8 cellular contexts compared by ENCODE assay signal in the genomic region with DNA sequence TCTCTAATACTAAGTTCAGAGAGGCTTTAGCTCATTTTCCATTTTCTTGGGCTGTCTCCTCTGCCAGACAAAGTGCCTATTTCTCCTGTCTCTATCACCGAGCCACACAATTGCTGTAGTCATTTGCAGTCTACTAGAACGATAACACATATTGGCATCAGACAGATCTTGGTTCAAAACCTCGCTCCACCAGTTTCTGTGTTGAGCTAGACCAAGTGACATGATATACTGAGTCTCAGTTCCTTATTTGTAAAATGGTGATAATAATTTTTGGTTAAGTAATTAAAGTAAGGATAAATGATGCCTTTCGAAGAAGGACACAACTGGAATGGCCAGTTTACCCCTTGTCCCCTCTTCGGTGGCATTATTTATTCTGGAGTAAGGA. TPM values are rescaled to one million over a fixed set of nuclear protein-coding genes. Genes with fewer than 3 reads are reported as not detected.
A peak's percentile ranks its signal among the peaks of the same experiment; 100 is the strongest.
DNase-seq lines count a peak whose midpoint lies in the region; ATAC-seq and TF ChIP-seq lines count a peak whose summit lies in the region.

No MANE protein-coding gene starts in this region.

- DNase-seq in NOMO-1 treated with dmso at 0.1 percent for 144 hours (lab: John Stamatoyannopoulos, UW; ENCODE audit: unreplicated experiment) (peak; percentile 74), NOMO-1 treated with DMSO at 0.1 percent for 48 hours (lab: John Stamatoyannopoulos, UW; ENCODE audit: unreplicated experiment) (no peak), mesothelial cell of epicardium (ENCODE audit: low spot score in 2 of 2, unreplicated experiment in 2 of 2) (no peak), HK-2 (ENCODE audit: unreplicated experiment) (no peak), NCI-H82 (lab: John Stamatoyannopoulos, UW) (no peak)
- DNase-seq in activated T-helper 1 cell treated with anti-CD3 and anti-CD28 coated beads, Interleukin-12 subunit alpha, Interleukin-12 subunit beta, Interleukin-2, Interleukin-4 antibody, amounts not matched to agents 30 ng/mL and 10 ng/mL and 1 ng/mL, durations not matched to agents 14 hours and 24 hours and 36 hours (ENCODE audit: low spot score), result no peak
- no peak for DNase-seq in effector CD8-positive, alpha-beta T cell (lab: John Stamatoyannopoulos, UW)

- peak; percentile 5 for ATAC-seq in HG03039 (IDR thresholded peaks at IDR 0.05; ENCODE audit: unreplicated experiment)

- intact Hi-C loops in activated T-helper 1 cell treated with anti-CD3 and anti-CD28 coated beads, Interleukin-12 subunit alpha, Interleukin-12 subunit beta, Interleukin-2, Interleukin-4 antibody, amounts not matched to agents 30 ng/mL and 10 ng/mL and 1 ng/mL, durations not matched to agents 14 hours and 24 hours and 36 hours (cut with micrococcal nuclease), result loop anchor here (5.0 kb wide), 2 partner anchors 37 to 573 kb away; a partner anchor contains a TSS

- no peaks in the 10 kb centered on the region for H3K9me3 Mint-ChIP-seq in activated T-helper 1 cell treated with anti-CD3 and anti-CD28 coated beads, Interleukin-12 subunit alpha, Interleukin-12 subunit beta, Interleukin-2, Interleukin-4 antibody, amounts not matched to agents 30 ng/mL and 10 ng/mL and 1 ng/mL, durations not matched to agents 14 hours and 24 hours and 36 hours
- no peaks in the 10 kb centered on the region for H3K9me3 Mint-ChIP-seq in mesothelial cell of epicardium

- peaks cover 50% of the 10 kb centered on the region for H3K4me1 Mint-ChIP-seq in activated T-helper 1 cell treated with anti-CD3 and anti-CD28 coated beads, Interleukin-12 subunit alpha, Interleukin-12 subunit beta, Interleukin-2, Interleukin-4 antibody, amounts not matched to agents 30 ng/mL and 10 ng/mL and 1 ng/mL, durations not matched to agents 14 hours and 24 hours and 36 hours (ENCODE audit: low read depth)
- H3K4me1 Mint-ChIP-seq in mesothelial cell of epicardium, result peaks cover 35% of the 10 kb centered on the region

- H3K4me3 Mint-ChIP-seq in activated T-helper 1 cell treated with anti-CD3 and anti-CD28 coated beads, Interleukin-12 subunit alpha, Interleukin-12 subunit beta, Interleukin-2, Interleukin-4 antibody, amounts not matched to agents 30 ng/mL and 10 ng/mL and 1 ng/mL, durations not matched to agents 14 hours and 24 hours and 36 hours, result peak overlapping the region; percentile 95
- peak overlapping the region; percentile 81 for H3K4me3 Mint-ChIP-seq in mesothelial cell of epicardium

- peak overlapping the region; percentile 93 for H3K27ac Mint-ChIP-seq in activated T-helper 1 cell treated with anti-CD3 and anti-CD28 coated beads, Interleukin-12 subunit alpha, Interleukin-12 subunit beta, Interleukin-2, Interleukin-4 antibody, amounts not matched to agents 30 ng/mL and 10 ng/mL and 1 ng/mL, durations not matched to agents 14 hours and 24 hours and 36 hours
- H3K27ac Mint-ChIP-seq in mesothelial cell of epicardium, result peak overlapping the region; percentile 92

- no peak for TF ChIP-seq CTCF in mesothelial cell of epicardium (IDR thresholded peaks at IDR 0.05; ENCODE audit: unreplicated experiment)

- peaks cover 3% of the 10 kb centered on the region for H3K27me3 Mint-ChIP-seq in activated T-helper 1 cell treated with anti-CD3 and anti-CD28 coated beads, Interleukin-12 subunit alpha, Interleukin-12 subunit beta, Interleukin-2, Interleukin-4 antibody, amounts not matched to agents 30 ng/mL and 10 ng/mL and 1 ng/mL, durations not matched to agents 14 hours and 24 hours and 36 hours (ENCODE audit: insufficient read depth)
- H3K27me3 Mint-ChIP-seq in mesothelial cell of epicardium (ENCODE audit: low read depth), result peaks cover 12% of the 10 kb centered on the region

- H3K36me3 Mint-ChIP-seq in activated T-helper 1 cell treated with anti-CD3 and anti-CD28 coated beads, Interleukin-12 subunit alpha, Interleukin-12 subunit beta, Interleukin-2, Interleukin-4 antibody, amounts not matched to agents 30 ng/mL and 10 ng/mL and 1 ng/mL, durations not matched to agents 14 hours and 24 hours and 36 hours (ENCODE audit: low read depth), result peaks cover 13% of the 10 kb centered on the region
- H3K36me3 Mint-ChIP-seq in mesothelial cell of epicardium, result no peaks in the 10 kb centered on the region

RNA-seq across cellular contexts. Expression of a gene that starts 0.4 kb away (rescaled TPM):
- total RNA-seq in activated T-helper 1 cell treated with anti-CD3 and anti-CD28 coated beads, Interleukin-12 subunit alpha, Interleukin-12 subunit beta, Interleukin-2, Interleukin-4 antibody, amounts not matched to agents 30 ng/mL and 10 ng/mL and 1 ng/mL, durations not matched to agents 14 hours and 24 hours and 36 hours, result 318 and 329 TPM in 2 replicates
- total RNA-seq in mesothelial cell of epicardium, result 133 to 136 TPM (median 135 TPM) in 3 replicates
